ENCODE assay signal across 18 cellular contexts in genomic region chr1:208179850-208180416, GRCh38.
DNase-seq lines count a peak whose midpoint lies in the region; ATAC-seq and TF ChIP-seq lines count a peak whose summit lies in the region.
"Had no signal": no experiment of that assay in that cellular context is flagged by ENCODE, and none has a peak within 500 bp of the region (broad histone marks: within the 10 kb centered on the region; RNA-seq: fewer than 3 reads in every experiment).

No MANE protein-coding gene starts in this region.

- H3K27ac Mint-ChIP-seq in MCF 10A (ENCODE audit: low read depth, unreplicated experiment): peak overlapping the region; percentile 78
- H3K27ac Mint-ChIP-seq: natural killer cell had no signal

- in situ Hi-C loops in mammary epithelial cell (cut with MboI; ENCODE audit: low sequenced_read_pairs in 2 of 2): no loop called here
- in situ Hi-C loops in transverse colon (cut with MboI; ENCODE audit: low pct_ligation_motif_present in 1 of 4, low pct_unique_long_range_greater_than_20kb in 1 of 4, low sequenced_read_pairs in 3 of 4): no loop called here

- POLR2A ChIA-PET in MCF 10A (lab: Yijun Ruan, JAX): interaction anchor here (1.0 to 11.1 kb wide), 6 partner anchors 10 to 57 kb away, joined by 3 to 201 read pairs (median 4); no protein-coding TSS in a partner anchor
- POLR2A ChIA-PET in RWPE1 (lab: Yijun Ruan, JAX; ENCODE audit: low non-redundant PET): no interaction called here

- H3K9me3 Mint-ChIP-seq in MCF 10A (ENCODE audit: unreplicated experiment): no peaks in the 10 kb centered on the region
- H3K9me3 Mint-ChIP-seq: CD8-positive, alpha-beta memory T cell; natural killer cell had no signal

- H2AFZ ChIP-seq in mammary epithelial cell (ENCODE audit: low read depth, low read length): no peak overlapping the region

- DNase-seq in MCF 10A (ENCODE audit: unreplicated experiment) (no peak), mammary epithelial cell (no peak), RWPE1 (ENCODE audit: low spot score) (no peak), left lung (no peak), transverse colon (no peak), medulla oblongata (ENCODE audit: extremely low spot score) (no peak)
- DNase-seq in stimulated activated CD4-positive, alpha-beta T cell treated with anti-CD3 and anti-CD28 coated beads, Interleukin-2, amount 100 ng/mL, for 48 hours: no peak
- DNase-seq: activated CD4-positive, alpha-beta T cell treated with anti-CD3 and anti-CD28 coated beads for 48 hours; activated naive CD4-positive, alpha-beta T cell treated with Interleukin-2 at 50 U/mL for 16 hours; aorta; CD8-positive, alpha-beta memory T cell; Karpas-422; natural killer cell; stimulated activated CD4-positive, alpha-beta T cell treated with anti-CD3 and anti-CD28 coated beads, Interleukin-15, amount 100 ng/mL, for 24 hours; stimulated activated naive CD4-positive, alpha-beta T cell treated with Interleukin-2 at 50 U/mL for 16 hours had no signal

- TF ChIP-seq POLR2A in transverse colon (IDR thresholded peaks at IDR 0.05): no peak

- peaks cover 8% of the 10 kb centered on the region for H3K36me3 Mint-ChIP-seq in MCF 10A (ENCODE audit: insufficient read depth, unreplicated experiment)
- H3K36me3 Mint-ChIP-seq: CD8-positive, alpha-beta memory T cell; natural killer cell had no signal

- H3K4me1 ChIP-seq in mammary epithelial cell (ENCODE audit: insufficient read depth, low read length): peaks cover 32% of the 10 kb centered on the region
- H3K4me1 ChIP-seq in left lung: peaks cover 42 to 67% of the 10 kb centered on the region in 2 donors
- H3K4me1 ChIP-seq in transverse colon: peaks cover 47 to 78% (median 70%) of the 10 kb centered on the region in 4 donors
- H3K4me1 ChIP-seq: HAP-1 had no signal

- no peak overlapping the region for H3K9ac ChIP-seq in mammary epithelial cell (ENCODE audit: insufficient read depth, low read length)

- dilution Hi-C loops in mammary epithelial cell (cut with HindIII; ENCODE audit: low sequenced_read_pairs): no loop called here

- intact Hi-C loops in MCF 10A (cut with micrococcal nuclease): no loop called here
- intact Hi-C loops in mammary epithelial cell (cut with micrococcal nuclease): no loop called here
- intact Hi-C loops in left lung (cut with DNase I): no loop called here
- intact Hi-C loops in transverse colon (cut with DNase I; ENCODE audit: low total_unique reads): no loop called here

- H3K4me3 ChIP-seq in mammary epithelial cell (replicated peaks in 1 of 3; ENCODE audit: insufficient read depth in 1 of 3, low read depth in 2 of 3, low read length in 3 of 3) (no peak overlapping the region), left lung (no peak overlapping the region), transverse colon (no peak overlapping the region)
- H3K4me3 ChIP-seq: HAP-1, prostate gland had no signal

- no peaks in the 10 kb centered on the region for H3K27me3 ChIP-seq in mammary epithelial cell (ENCODE audit: insufficient read depth, low read length)
- no peaks in the 10 kb centered on the region for H3K27me3 ChIP-seq in left lung
- no peaks in the 10 kb centered on the region for H3K27me3 ChIP-seq in transverse colon

- BruUV-seq in MCF 10A (replicated peaks; lab: Mats Ljungman, UMichigan): no TSS peak
- BruUV-seq in mammary epithelial cell (replicated peaks; lab: Mats Ljungman, UMichigan): no TSS peak

- H3K4me3 Mint-ChIP-seq in MCF 10A (ENCODE audit: unreplicated experiment): no peak overlapping the region
- H3K4me3 Mint-ChIP-seq: CD8-positive, alpha-beta memory T cell; natural killer cell had no signal

- TF ChIP-seq CTCF in MCF 10A (IDR thresholded peaks at IDR 0.05; ENCODE audit: unreplicated experiment) (no peak), mammary epithelial cell (conservative IDR thresholded peaks at IDR 0.05 in 1 of 2, IDR thresholded peaks at IDR 0.05 in 1 of 2; ENCODE audit: extremely low read depth in 1 of 2, insufficient read depth in 1 of 2, low read depth in 1 of 2, low read length in 2 of 2) (no peak), RWPE1 (conservative IDR thresholded peaks at IDR 0.05; ENCODE audit: low read depth) (no peak), left lung (IDR thresholded peaks at IDR 0.05) (no peak), transverse colon (IDR thresholded peaks at IDR 0.05) (no peak)

- TF ChIP-seq EP300 in transverse colon (IDR thresholded peaks at IDR 0.05; ENCODE audit: low read depth): no peak

- no peaks in the 10 kb centered on the region for H4K20me1 ChIP-seq in mammary epithelial cell (ENCODE audit: insufficient read depth, low read length)

- H3K4me2 ChIP-seq in mammary epithelial cell (ENCODE audit: insufficient read depth, low read depth, low read length): no peak overlapping the region

- H3K4me1 Mint-ChIP-seq in MCF 10A (ENCODE audit: insufficient read depth, unreplicated experiment): peaks cover 66% of the 10 kb centered on the region
- H3K4me1 Mint-ChIP-seq: CD8-positive, alpha-beta memory T cell; natural killer cell had no signal

- peaks cover 20% of the 10 kb centered on the region for H3K79me2 ChIP-seq in mammary epithelial cell (ENCODE audit: insufficient read depth, low read length)

- no peaks in the 10 kb centered on the region for H3K27me3 Mint-ChIP-seq in MCF 10A (ENCODE audit: insufficient read depth, unreplicated experiment)

- CTCF ChIA-PET in MCF 10A (lab: Yijun Ruan, JAX): interaction anchor here (0.7 to 47.3 kb wide), 11 partner anchors 18 to 159 kb away, joined by 3 to 1037 read pairs (median 5); partner anchors contain the start of gene PLXNA2
- CTCF ChIA-PET in mammary epithelial cell (lab: Charles Lee; ENCODE audit: low non-redundant PET): no interaction called here
- CTCF ChIA-PET in RWPE1 (lab: Yijun Ruan, JAX): interaction anchor here (0.6 to 1.6 kb wide), 3 partner anchors 20 to 48 kb away, joined by 3 to 5 read pairs (median 4); no protein-coding TSS in a partner anchor

- H3K9me3 ChIP-seq in mammary epithelial cell (replicated peaks; ENCODE audit: insufficient read depth, low read length) (no peaks in the 10 kb centered on the region), left lung (no peaks in the 10 kb centered on the region), transverse colon (no peaks in the 10 kb centered on the region)
- H3K9me3 ChIP-seq: HAP-1, prostate gland had no signal

- ATAC-seq in left lung: no peak
- ATAC-seq in HG03354 (IDR thresholded peaks at IDR 0.05; ENCODE audit: poor library complexity, severe bottlenecking, unreplicated experiment): no peak
- ATAC-seq: natural killer cell had no signal

- 96% methylated on average over 6 of the region's 7 CpGs for WGBS in mammary epithelial cell (ENCODE audit: low coverage, missing lambda C conversion rate)
- 77 to 93% methylated on average over 3 to 7 of the region's 7 CpGs for WGBS in transverse colon (ENCODE audit: low coverage in 1 of 2), 2 donors

- H3K27ac ChIP-seq in mammary epithelial cell (ENCODE audit: insufficient read depth, low read depth, low read length): no peak overlapping the region
- peak overlapping the region; percentile 54 for H3K27ac ChIP-seq in RWPE1
- H3K27ac ChIP-seq in left lung: peak overlapping the region; percentile 29 to 53
- peak overlapping the region; percentile 73 to 80 (median 76) for H3K27ac ChIP-seq in transverse colon

- no peaks in the 10 kb centered on the region for H3K36me3 ChIP-seq in mammary epithelial cell (ENCODE audit: insufficient read depth, low read length)
- H3K36me3 ChIP-seq in left lung: no peaks in the 10 kb centered on the region
- no peaks in the 10 kb centered on the region for H3K36me3 ChIP-seq in transverse colon
- H3K36me3 ChIP-seq: HAP-1, prostate gland had no signal
